In genomic region chr10:97539523-97540200, GRCh38 we compare ENCODE assay signal across 10 cellular contexts. TPM values are rescaled to one million over a fixed set of nuclear protein-coding genes. Genes with fewer than 3 reads are reported as not detected.
DNase-seq lines count a peak whose midpoint lies in the region; ATAC-seq and TF ChIP-seq lines count a peak whose summit lies in the region.
"Had no signal": no experiment of that assay in that cellular context is flagged by ENCODE, and none has a peak within 500 bp of the region (broad histone marks: within the 10 kb centered on the region; RNA-seq: fewer than 3 reads in every experiment).

No MANE protein-coding gene starts in this region.

- POLR2A ChIA-PET in naive thymus-derived CD8-positive, alpha-beta T cell (lab: Charles Lee), result interaction anchor here (0.5 kb wide), 1 partner anchor 19 kb away, joined by 3 read pairs; no protein-coding TSS in a partner anchor

- H3K36me3 ChIP-seq in esophagus squamous epithelium, result no peaks in the 10 kb centered on the region

- DNase-seq in activated CD4-positive, alpha-beta T cell treated with anti-CD3 and anti-CD28 coated beads, Interleukin-2, amount 10 ng/mL, durations not matched to agents 24 days and 14 days, result no peak
- no peak for DNase-seq in activated CD4-positive, alpha-beta T cell treated with anti-CD3 and anti-CD28 coated beads, Interleukin-2, amount 50 U/mL, for 4 hours
- DNase-seq in esophagus squamous epithelium (lab: John Stamatoyannopoulos, UW), result no peak
- no peak for DNase-seq in GF-D8 (lab: John Stamatoyannopoulos, UW)
- DNase-seq in HuH-7 (ENCODE audit: low spot score), result no peak
- DNase-seq in naive thymus-derived CD8-positive, alpha-beta T cell, result no peak
- DNase-seq: stimulated activated CD4-positive, alpha-beta T cell treated with anti-CD3 and anti-CD28 coated beads, Interleukin-2, amount 100 ng/mL, for 24 hours had no signal

- no peaks in the 10 kb centered on the region for H3K9me3 ChIP-seq in esophagus squamous epithelium

- peak overlapping the region; percentile 48 for H3K27ac Mint-ChIP-seq in activated CD4-positive, alpha-beta T cell treated with anti-CD3 and anti-CD28 coated beads, Interleukin-2, amount 10 ng/mL, durations not matched to agents 24 days and 14 days
- peak overlapping the region; percentile 87 to 91 (median 90) for H3K27ac Mint-ChIP-seq in nephron
- peak overlapping the region in 1 of 10 donors; percentile 46 for H3K27ac Mint-ChIP-seq in naive thymus-derived CD8-positive, alpha-beta T cell

- no peak for TF ChIP-seq CTCF in esophagus squamous epithelium (IDR thresholded peaks at IDR 0.05)
- TF ChIP-seq CTCF in nephron (IDR thresholded peaks at IDR 0.05; ENCODE audit: unreplicated experiment in 3 of 3), result peak in 2 of 3 experiments; percentile 25 to 27

- no peaks in the 10 kb centered on the region for H3K27me3 ChIP-seq in esophagus squamous epithelium

- H3K27me3 Mint-ChIP-seq in activated CD4-positive, alpha-beta T cell treated with anti-CD3 and anti-CD28 coated beads, Interleukin-2, amount 10 ng/mL, durations not matched to agents 24 days and 14 days, result no peaks in the 10 kb centered on the region
- no peaks in the 10 kb centered on the region for H3K27me3 Mint-ChIP-seq in nephron (ENCODE audit: low read depth)
- no peaks in the 10 kb centered on the region for H3K27me3 Mint-ChIP-seq in naive thymus-derived CD8-positive, alpha-beta T cell

- H3K27ac ChIP-seq in esophagus squamous epithelium, result peak overlapping the region in 3 of 4 donors; percentile 8 to 90 (median 71)
- H3K27ac ChIP-seq: 22Rv1 had no signal

- ATAC-seq in HG03175 (IDR thresholded peaks at IDR 0.05; ENCODE audit: unreplicated experiment), result no peak
- ATAC-seq in naive thymus-derived CD8-positive, alpha-beta T cell, result no peak

- no peaks in the 10 kb centered on the region for H3K9me3 Mint-ChIP-seq in activated CD4-positive, alpha-beta T cell treated with anti-CD3 and anti-CD28 coated beads, Interleukin-2, amount 10 ng/mL, durations not matched to agents 24 days and 14 days
- H3K9me3 Mint-ChIP-seq in nephron, result no peaks in the 10 kb centered on the region
- H3K9me3 Mint-ChIP-seq in naive thymus-derived CD8-positive, alpha-beta T cell, result no peaks in the 10 kb centered on the region

- intact Hi-C loops in activated CD4-positive, alpha-beta T cell treated with anti-CD3 and anti-CD28 coated beads, Interleukin-2, amount 10 ng/mL, durations not matched to agents 24 days and 14 days (cut with micrococcal nuclease), result no loop called here
- intact Hi-C loops in esophagus squamous epithelium (cut with DNase I), result no loop called here

- H3K4me3 ChIP-seq in esophagus squamous epithelium, result no peak overlapping the region

- 60 to 100% methylated on average over 1 to 5 of the region's 6 CpGs for WGBS in esophagus squamous epithelium, 2 donors

- peaks cover 21% of the 10 kb centered on the region for H3K4me1 Mint-ChIP-seq in activated CD4-positive, alpha-beta T cell treated with anti-CD3 and anti-CD28 coated beads, Interleukin-2, amount 10 ng/mL, durations not matched to agents 24 days and 14 days
- peaks cover 52% of the 10 kb centered on the region for H3K4me1 Mint-ChIP-seq in nephron
- peaks cover 0 to 10% (median 2%) of the 10 kb centered on the region in 4 donors for H3K4me1 Mint-ChIP-seq in naive thymus-derived CD8-positive, alpha-beta T cell

- peaks cover 30 to 68% (median 46%) of the 10 kb centered on the region in 3 donors for H3K4me1 ChIP-seq in esophagus squamous epithelium

- no peaks in the 10 kb centered on the region for H3K36me3 Mint-ChIP-seq in activated CD4-positive, alpha-beta T cell treated with anti-CD3 and anti-CD28 coated beads, Interleukin-2, amount 10 ng/mL, durations not matched to agents 24 days and 14 days (ENCODE audit: low read depth)
- no peaks in the 10 kb centered on the region for H3K36me3 Mint-ChIP-seq in nephron (ENCODE audit: low read depth)
- no peaks in the 10 kb centered on the region for H3K36me3 Mint-ChIP-seq in naive thymus-derived CD8-positive, alpha-beta T cell

- H3K4me3 Mint-ChIP-seq in activated CD4-positive, alpha-beta T cell treated with anti-CD3 and anti-CD28 coated beads, Interleukin-2, amount 10 ng/mL, durations not matched to agents 24 days and 14 days, result no peak overlapping the region
- peak overlapping the region in 1 of 3 experiments; percentile 44 for H3K4me3 Mint-ChIP-seq in nephron
- no peak overlapping the region for H3K4me3 Mint-ChIP-seq in naive thymus-derived CD8-positive, alpha-beta T cell

- TF ChIP-seq POLR2A in esophagus squamous epithelium (IDR thresholded peaks at IDR 0.05), result no peak

RNA-seq across cellular contexts. Expression of gene ANKRD2, which starts 32.9 kb away (rescaled TPM):
- not detected in 2 replicates for total RNA-seq in activated CD4-positive, alpha-beta T cell treated with anti-CD3 and anti-CD28 coated beads, Interleukin-2, amount 10 ng/mL, durations not matched to agents 24 days and 14 days
- under 1 TPM in 1 of 4 donors, not detected in 3; 0.79 TPM for total RNA-seq in esophagus squamous epithelium
- total RNA-seq in naive thymus-derived CD8-positive, alpha-beta T cell, result not detected
- polyA plus RNA-seq in naive thymus-derived CD8-positive, alpha-beta T cell, result not detected

RNA-seq across cellular contexts. Expression of gene UBTD1, which starts 40.9 kb away (rescaled TPM):
- 1.8 and 2.1 TPM in 2 replicates for total RNA-seq in activated CD4-positive, alpha-beta T cell treated with anti-CD3 and anti-CD28 coated beads, Interleukin-2, amount 10 ng/mL, durations not matched to agents 24 days and 14 days
- total RNA-seq in esophagus squamous epithelium, result 1 to 10 TPM; 4.3 to 8.5 (median 5.8) TPM
- 1 to 10 TPM; 1.6 to 2.7 TPM for total RNA-seq in naive thymus-derived CD8-positive, alpha-beta T cell
- 1 to 10 TPM; 1.2 to 2.5 (median 1.3) TPM for polyA plus RNA-seq in naive thymus-derived CD8-positive, alpha-beta T cell

RNA-seq across cellular contexts. Expression of gene MMS19, which starts 41.4 kb away (rescaled TPM):
- 100 and 103 TPM in 2 replicates for total RNA-seq in activated CD4-positive, alpha-beta T cell treated with anti-CD3 and anti-CD28 coated beads, Interleukin-2, amount 10 ng/mL, durations not matched to agents 24 days and 14 days
- 10 to 100 TPM; 57.7 to 93.3 (median 65.1) TPM for total RNA-seq in esophagus squamous epithelium
- 100 to 1,000 TPM; 106 to 111 TPM for total RNA-seq in naive thymus-derived CD8-positive, alpha-beta T cell
- 10 to 100 TPM; 31.2 to 37.3 (median 32.4) TPM for polyA plus RNA-seq in naive thymus-derived CD8-positive, alpha-beta T cell

RNA-seq across cellular contexts. Expression of gene HOGA1, which starts 44.5 kb away (rescaled TPM):
- total RNA-seq in activated CD4-positive, alpha-beta T cell treated with anti-CD3 and anti-CD28 coated beads, Interleukin-2, amount 10 ng/mL, durations not matched to agents 24 days and 14 days, result not detected in 2 replicates
- total RNA-seq in esophagus squamous epithelium, result 1 to 10 TPM in 3 of 4 donors, under 1 TPM in 1; 0.62 to 1.1 (median 1.1) TPM
- total RNA-seq in naive thymus-derived CD8-positive, alpha-beta T cell, result not detected
- polyA plus RNA-seq in naive thymus-derived CD8-positive, alpha-beta T cell, result not detected

RNA-seq across cellular contexts. Expression of gene C10orf62, which starts 49.9 kb away (rescaled TPM):
- total RNA-seq in activated CD4-positive, alpha-beta T cell treated with anti-CD3 and anti-CD28 coated beads, Interleukin-2, amount 10 ng/mL, durations not matched to agents 24 days and 14 days, result not detected in 2 replicates
- not detected for total RNA-seq in esophagus squamous epithelium
- not detected for total RNA-seq in naive thymus-derived CD8-positive, alpha-beta T cell
- not detected for polyA plus RNA-seq in naive thymus-derived CD8-positive, alpha-beta T cell

Comparison
In these comparisons a context has a peak if more than half of its experiments do, and no peak if none do; other contexts are left out.
1. CTCF ChIP-seq: peak in nephron (2 of 3); none in esophagus squamous epithelium (0 of 6).